ENCODE assay signal across 5 cellular contexts in genomic region chr16:23209606-23210005, GRCh38. TPM values are rescaled to one million over a fixed set of nuclear protein-coding genes. Genes with fewer than 3 reads are reported as not detected.
"Had no signal": no experiment of that assay in that cellular context is flagged by ENCODE, and none has a peak within 500 bp of the region (broad histone marks: within the 10 kb centered on the region; RNA-seq: fewer than 3 reads in every experiment).

No MANE protein-coding gene starts in this region.

- H3K4me2 ChIP-seq: GM23338 had no signal

- H2AFZ ChIP-seq: GM23338 had no signal

- H3K4me3 ChIP-seq: GM23338 had no signal

- DNase-seq: H9, HCEC 1CT, IMR-90 had no signal

- ATAC-seq: GM23338 had no signal

RNA-seq across cellular contexts. Expression of gene SCNN1G, which starts 27.1 kb away (rescaled TPM):
- total RNA-seq: HT-29, IMR-90 had no signal
- polyA plus RNA-seq: IMR-90 had no signal
